19 cellular contexts compared by ENCODE assay signal in the genomic region with DNA sequence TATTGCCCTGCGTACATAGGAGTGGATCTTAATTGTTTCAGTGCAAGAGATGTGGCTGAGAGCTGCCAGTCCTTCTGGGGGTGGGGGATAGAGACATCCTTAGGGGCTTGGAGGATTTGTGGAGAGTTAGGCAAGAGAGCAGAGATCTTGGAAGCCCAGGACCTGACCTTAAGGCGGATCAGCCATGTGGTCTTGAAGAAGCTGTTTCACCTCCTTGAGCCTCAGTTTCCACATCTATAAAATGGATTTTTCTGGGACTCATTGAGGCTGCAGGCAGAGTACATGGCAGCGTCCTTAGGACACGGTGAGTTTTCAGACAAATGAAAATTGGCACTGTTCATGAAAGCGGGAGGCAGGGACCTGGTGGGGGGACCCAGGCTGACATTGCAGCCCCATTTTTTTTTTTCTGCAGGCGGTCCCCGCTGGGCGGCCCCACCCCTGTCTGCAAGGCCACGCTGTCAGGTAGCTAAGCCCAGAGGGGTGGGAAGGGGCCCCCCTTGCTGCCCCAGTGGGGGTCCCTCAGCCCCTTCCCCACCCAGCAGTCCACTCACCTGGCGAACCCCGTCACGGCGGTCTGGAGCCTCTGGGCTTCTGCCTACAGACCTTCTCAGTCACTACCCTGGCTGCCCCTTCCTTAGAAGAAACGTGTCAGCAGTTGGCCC.
"Had no signal": no experiment of that assay in that cellular context is flagged by ENCODE, and none has a peak within 500 bp of the region (broad histone marks: within the 10 kb centered on the region; RNA-seq: fewer than 3 reads in every experiment).

No MANE protein-coding gene starts in this region.

- H3K4me3 ChIP-seq: breast epithelium, SJSA1 had no signal

- H3K36me3 Mint-ChIP-seq: activated naive CD4-positive, alpha-beta T cell treated with anti-CD3 and anti-CD28 coated beads, Interleukin-2, amount 50 U/mL, for 24 hours had no signal

- H3K9me3 ChIP-seq: breast epithelium, SJSA1 had no signal

- H3K27me3 Mint-ChIP-seq: activated CD8-positive, alpha-beta T cell treated with anti-CD3 and anti-CD28 coated beads for 36 hours had no signal

- H3K27ac ChIP-seq: breast epithelium, SJSA1 had no signal

- H3K36me3 ChIP-seq: breast epithelium had no signal

- DNase-seq: activated CD4-positive, alpha-beta T cell treated with anti-CD3 and anti-CD28 coated beads for 4 hours; activated CD8-positive, alpha-beta memory T cell treated with anti-CD3 and anti-CD28 coated beads, Interleukin-2, amount 50 U/mL, for 4 hours; activated T-cell treated with anti-CD3 and anti-CD28 coated beads, Interleukin-2, amount 50 U/mL, for 72 hours; aorta; caudate nucleus; MM.1S; NCI-H1105 treated with DMSO at 0.1 percent for 48 hours; NCI-H1436 treated with DMSO at 0.1 percent for 48 hours; NCI-H187; NCI-H2081; NCI-H510A treated with DMSO at 0.1 percent for 48 hours; NK-92 treated with Interleukin-12 subunit alpha and Interleukin-12 subunit beta, amount 100 ng/mL, for 24 hours; SHP77 had no signal

- H3K4me3 Mint-ChIP-seq: activated CD8-positive, alpha-beta T cell treated with anti-CD3 and anti-CD28 coated beads for 36 hours; activated naive CD4-positive, alpha-beta T cell treated with anti-CD3 and anti-CD28 coated beads, Interleukin-2, amount 50 U/mL, for 24 hours; activated T-cell treated with anti-CD3 and anti-CD28 coated beads, Interleukin-2, amount 50 U/mL, for 72 hours had no signal

- H3K27me3 ChIP-seq: breast epithelium, SJSA1 had no signal

- H3K4me1 ChIP-seq: breast epithelium had no signal

- H3K4me1 Mint-ChIP-seq: activated naive CD4-positive, alpha-beta T cell treated with anti-CD3 and anti-CD28 coated beads, Interleukin-2, amount 50 U/mL, for 24 hours had no signal

- H3K27ac Mint-ChIP-seq: activated CD8-positive, alpha-beta T cell treated with anti-CD3 and anti-CD28 coated beads for 36 hours; activated naive CD4-positive, alpha-beta T cell treated with anti-CD3 and anti-CD28 coated beads, Interleukin-2, amount 50 U/mL, for 24 hours; activated T-cell treated with anti-CD3 and anti-CD28 coated beads, Interleukin-2, amount 50 U/mL, for 72 hours; activated T-helper 2 cell treated with anti-CD3 and anti-CD28 coated beads, Interferon-gamma antibody, Interleukin-2, Interleukin-4, amounts not matched to agents 10 μg/mL and 5 μg/mL and 100 μg/mL, durations not matched to agents 14 hours and 24 hours and 36 hours had no signal

- FAIRE-seq: RCC 7860 had no signal

- H3K9me3 Mint-ChIP-seq: activated CD8-positive, alpha-beta T cell treated with anti-CD3 and anti-CD28 coated beads for 36 hours; activated naive CD4-positive, alpha-beta T cell treated with anti-CD3 and anti-CD28 coated beads, Interleukin-2, amount 50 U/mL, for 24 hours; activated T-cell treated with anti-CD3 and anti-CD28 coated beads, Interleukin-2, amount 50 U/mL, for 72 hours; activated T-helper 2 cell treated with anti-CD3 and anti-CD28 coated beads, Interferon-gamma antibody, Interleukin-2, Interleukin-4, amounts not matched to agents 10 μg/mL and 5 μg/mL and 100 μg/mL, durations not matched to agents 14 hours and 24 hours and 36 hours had no signal
